8 cellular contexts compared by ENCODE assay signal in the genomic region with DNA sequence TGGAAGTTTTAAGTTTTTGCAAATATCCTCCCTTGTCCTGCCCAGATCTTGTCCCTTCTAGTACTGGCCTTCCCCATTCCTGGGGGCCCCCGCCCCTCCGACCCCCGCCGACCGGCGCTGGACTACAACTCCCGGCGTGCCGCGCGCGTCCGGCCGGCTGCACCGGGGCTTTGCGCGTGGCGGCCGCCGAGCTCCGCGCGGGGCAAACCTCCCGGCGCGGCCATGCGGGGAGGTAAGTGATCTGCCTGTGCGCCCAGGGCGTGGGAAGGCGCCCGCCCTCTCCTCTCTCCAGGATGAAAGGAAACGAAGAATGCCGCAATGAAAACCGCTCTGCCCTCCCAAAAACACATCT. TPM values are rescaled to one million over a fixed set of nuclear protein-coding genes. Genes with fewer than 3 reads are reported as not detected.
DNase-seq lines count a peak whose midpoint lies in the region; ATAC-seq and TF ChIP-seq lines count a peak whose summit lies in the region.

No MANE protein-coding gene starts in this region.

- H3K4me2 ChIP-seq in DND-41 (ENCODE audit: insufficient read depth, low read length) (peak overlapping the region; percentile 89), parathyroid adenoma (ENCODE audit: low read length) (peak overlapping the region; percentile 88)

- H3K27ac ChIP-seq in DND-41 (ENCODE audit: low read length) (peak overlapping the region; percentile 90), heart left ventricle (peak overlapping the region; percentile 78 to 92 (median 86)), parathyroid adenoma (peak overlapping the region; percentile 54)

- H3K36me3 ChIP-seq in DND-41 (ENCODE audit: insufficient read depth, low read length) (no peaks in the 10 kb centered on the region), adipocyte (ENCODE audit: control insufficient read depth, insufficient read depth, low read length, severe bottlenecking) (no peaks in the 10 kb centered on the region), heart left ventricle (no peaks in the 10 kb centered on the region), parathyroid adenoma (ENCODE audit: control insufficient read depth, insufficient read depth, low read length) (no peaks in the 10 kb centered on the region)

- H3K9me3 ChIP-seq in DND-41 (ENCODE audit: insufficient read depth, low read length, severe bottlenecking) = peaks cover 5% of the 10 kb centered on the region
- peaks cover 8% of the 10 kb centered on the region for H3K9me3 ChIP-seq in adipocyte (ENCODE audit: control insufficient read depth, low read length)
- peaks cover 0 to 11% (median 0%) of the 10 kb centered on the region in 12 donors for H3K9me3 ChIP-seq in heart left ventricle
- no peaks in the 10 kb centered on the region for H3K9me3 ChIP-seq in parathyroid adenoma (ENCODE audit: control insufficient read depth, low read length)

- WGBS in heart left ventricle, 4 donors = 0 to 1% (median 1%) methylated on average over 15 to 34 of the region's 34 CpGs

- peak; percentile 76 for ATAC-seq in DND-41 (ENCODE audit: insufficient read depth, low read depth)
- peak; percentile 56 for ATAC-seq in GM19438 (IDR thresholded peaks at IDR 0.05; ENCODE audit: low read depth, unreplicated experiment)
- peak; percentile 78 for ATAC-seq in HG03520 (IDR thresholded peaks at IDR 0.05; ENCODE audit: unreplicated experiment)
- peak; percentile 79 for ATAC-seq in SK-N-SH treated with all-trans-retinoic acid at 6 μM for 48 hours
- peak; percentile 72 to 91 (median 82) for ATAC-seq in heart left ventricle

- H3K4me1 ChIP-seq in DND-41 (ENCODE audit: insufficient read depth, low read length) = peaks cover 64% of the 10 kb centered on the region
- peaks cover 33% of the 10 kb centered on the region for H3K4me1 ChIP-seq in adipocyte (ENCODE audit: control insufficient read depth, insufficient read depth, low read length)
- peaks cover 0 to 42% (median 27%) of the 10 kb centered on the region in 12 donors for H3K4me1 ChIP-seq in heart left ventricle
- H3K4me1 ChIP-seq in parathyroid adenoma = no peaks in the 10 kb centered on the region

- H3K27me3 ChIP-seq in DND-41 (ENCODE audit: insufficient read depth, low read length, poor library complexity) = no peaks in the 10 kb centered on the region
- H3K27me3 ChIP-seq in adipocyte (replicated peaks; ENCODE audit: control insufficient read depth, insufficient read depth, low read length) = no peaks in the 10 kb centered on the region
- no peaks in the 10 kb centered on the region for H3K27me3 ChIP-seq in heart left ventricle
- no peaks in the 10 kb centered on the region for H3K27me3 ChIP-seq in parathyroid adenoma (ENCODE audit: control insufficient read depth, insufficient read depth, low read length)

- TF ChIP-seq CTCF in DND-41 (IDR thresholded peaks at IDR 0.05; ENCODE audit: borderline replicate concordance, extremely low read depth, low read length, poor library complexity, severe bottlenecking) (no peak), heart left ventricle (IDR thresholded peaks at IDR 0.05) (no peak), parathyroid adenoma (IDR thresholded peaks at IDR 0.05) (no peak)

- H3K9ac ChIP-seq in DND-41 (ENCODE audit: low read depth, low read length) (peak overlapping the region; percentile 69), adipocyte (ENCODE audit: low read length) (peak overlapping the region; percentile 90), parathyroid adenoma (no peak overlapping the region)

- peak; percentile 68 for DNase-seq in DND-41
- peak; percentile 77 for DNase-seq in adipocyte (ENCODE audit: low read depth)
- peak; percentile 61 to 83 (median 66) for DNase-seq in heart left ventricle
- no peak for DNase-seq in GF-D8 (lab: John Stamatoyannopoulos, UW)

- peak in 1 of 2 donors; percentile 59 for TF ChIP-seq POLR2A in heart left ventricle (IDR thresholded peaks at IDR 0.05)

- H3K4me3 ChIP-seq in DND-41 (ENCODE audit: low read depth in 1 of 2, low read length in 2 of 2) (peak overlapping the region; percentile 41 to 74), adipocyte (ENCODE audit: low read length) (peak overlapping the region; percentile 95), heart left ventricle (peak overlapping the region; percentile 69 to 93 (median 82)), parathyroid adenoma (ENCODE audit: low read depth, low read length) (peak overlapping the region; percentile 74)

- intact Hi-C loops in heart left ventricle (cut with DNase I) = loop anchor here in 1 of 10 donors (10.0 kb wide), 2 partner anchors 206 to 306 kb away; a partner anchor contains a TSS

- H2AFZ ChIP-seq in DND-41 (ENCODE audit: low read depth, low read length) (peak overlapping the region; percentile 74), parathyroid adenoma (peak overlapping the region; percentile 90)

- H3K79me2 ChIP-seq in DND-41 (ENCODE audit: insufficient read depth, low read length) (no peaks in the 10 kb centered on the region), parathyroid adenoma (no peaks in the 10 kb centered on the region)

- no peaks in the 10 kb centered on the region for H4K20me1 ChIP-seq in DND-41 (ENCODE audit: insufficient read depth, low read length)

TF ChIP-seq in SK-N-SH treated with all-trans-retinoic acid at 6 μM for 48 hours, 23 proteins besides CTCF, POLR2A, EP300 and RAD21:
- no peak for TF ChIP-seq BACH2 (CRISPR knock-in tag; IDR thresholded peaks at IDR 0.05; ENCODE audit: borderline replicate concordance)
- TF ChIP-seq, protein P1, sequence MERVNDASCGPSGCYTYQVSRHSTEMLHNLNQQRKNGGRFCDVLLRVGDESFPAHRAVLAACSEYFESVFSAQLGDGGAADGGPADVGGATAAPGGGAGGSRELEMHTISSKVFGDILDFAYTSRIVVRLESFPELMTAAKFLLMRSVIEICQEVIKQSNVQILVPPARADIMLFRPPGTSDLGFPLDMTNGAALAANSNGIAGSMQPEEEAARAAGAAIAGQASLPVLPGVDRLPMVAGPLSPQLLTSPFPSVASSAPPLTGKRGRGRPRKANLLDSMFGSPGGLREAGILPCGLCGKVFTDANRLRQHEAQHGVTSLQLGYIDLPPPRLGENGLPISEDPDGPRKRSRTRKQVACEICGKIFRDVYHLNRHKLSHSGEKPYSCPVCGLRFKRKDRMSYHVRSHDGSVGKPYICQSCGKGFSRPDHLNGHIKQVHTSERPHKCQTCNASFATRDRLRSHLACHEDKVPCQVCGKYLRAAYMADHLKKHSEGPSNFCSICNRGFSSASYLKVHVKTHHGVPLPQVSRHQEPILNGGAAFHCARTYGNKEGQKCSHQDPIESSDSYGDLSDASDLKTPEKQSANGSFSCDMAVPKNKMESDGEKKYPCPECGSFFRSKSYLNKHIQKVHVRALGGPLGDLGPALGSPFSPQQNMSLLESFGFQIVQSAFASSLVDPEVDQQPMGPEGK (CRISPR knock-in tag; IDR thresholded peaks at IDR 0.05; ENCODE audit: borderline replicate concordance) = no peak
- TF ChIP-seq, protein P2, sequence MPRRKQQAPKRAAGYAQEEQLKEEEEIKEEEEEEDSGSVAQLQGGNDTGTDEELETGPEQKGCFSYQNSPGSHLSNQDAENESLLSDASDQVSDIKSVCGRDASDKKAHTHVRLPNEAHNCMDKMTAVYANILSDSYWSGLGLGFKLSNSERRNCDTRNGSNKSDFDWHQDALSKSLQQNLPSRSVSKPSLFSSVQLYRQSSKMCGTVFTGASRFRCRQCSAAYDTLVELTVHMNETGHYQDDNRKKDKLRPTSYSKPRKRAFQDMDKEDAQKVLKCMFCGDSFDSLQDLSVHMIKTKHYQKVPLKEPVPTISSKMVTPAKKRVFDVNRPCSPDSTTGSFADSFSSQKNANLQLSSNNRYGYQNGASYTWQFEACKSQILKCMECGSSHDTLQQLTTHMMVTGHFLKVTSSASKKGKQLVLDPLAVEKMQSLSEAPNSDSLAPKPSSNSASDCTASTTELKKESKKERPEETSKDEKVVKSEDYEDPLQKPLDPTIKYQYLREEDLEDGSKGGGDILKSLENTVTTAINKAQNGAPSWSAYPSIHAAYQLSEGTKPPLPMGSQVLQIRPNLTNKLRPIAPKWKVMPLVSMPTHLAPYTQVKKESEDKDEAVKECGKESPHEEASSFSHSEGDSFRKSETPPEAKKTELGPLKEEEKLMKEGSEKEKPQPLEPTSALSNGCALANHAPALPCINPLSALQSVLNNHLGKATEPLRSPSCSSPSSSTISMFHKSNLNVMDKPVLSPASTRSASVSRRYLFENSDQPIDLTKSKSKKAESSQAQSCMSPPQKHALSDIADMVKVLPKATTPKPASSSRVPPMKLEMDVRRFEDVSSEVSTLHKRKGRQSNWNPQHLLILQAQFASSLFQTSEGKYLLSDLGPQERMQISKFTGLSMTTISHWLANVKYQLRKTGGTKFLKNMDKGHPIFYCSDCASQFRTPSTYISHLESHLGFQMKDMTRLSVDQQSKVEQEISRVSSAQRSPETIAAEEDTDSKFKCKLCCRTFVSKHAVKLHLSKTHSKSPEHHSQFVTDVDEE (CRISPR knock-in tag; IDR thresholded peaks at IDR 0.05) = peak; percentile 60
- TF ChIP-seq ZC3H10 (CRISPR knock-in tag; IDR thresholded peaks at IDR 0.05) = no peak
- TF ChIP-seq RARB (CRISPR knock-in tag; IDR thresholded peaks at IDR 0.05) = no peak
- no peak for TF ChIP-seq ZFP30 (CRISPR knock-in tag; IDR thresholded peaks at IDR 0.05)

RNA-seq across cellular contexts. Expression of a gene that starts 3.2 kb away (rescaled TPM):
- total RNA-seq in heart left ventricle = 1 to 10 TPM in 7 of 9 donors, under 1 TPM in 1, not detected in 1; 0.40 to 3.0 (median 1.7) TPM
- under 1 TPM; 0.42 to 0.84 TPM for polyA plus RNA-seq in heart left ventricle
